In genomic region chr3:183518446-183519185, GRCh38 we compare ENCODE assay signal across 1 cellular context.
TF ChIP-seq lines count a peak whose summit lies in the region.

No MANE protein-coding gene starts in this region.

TF ChIP-seq in GM23338, 12 proteins besides CTCF, POLR2A, EP300 and RAD21 (continued from another document):
- TF ChIP-seq, protein P1, sequence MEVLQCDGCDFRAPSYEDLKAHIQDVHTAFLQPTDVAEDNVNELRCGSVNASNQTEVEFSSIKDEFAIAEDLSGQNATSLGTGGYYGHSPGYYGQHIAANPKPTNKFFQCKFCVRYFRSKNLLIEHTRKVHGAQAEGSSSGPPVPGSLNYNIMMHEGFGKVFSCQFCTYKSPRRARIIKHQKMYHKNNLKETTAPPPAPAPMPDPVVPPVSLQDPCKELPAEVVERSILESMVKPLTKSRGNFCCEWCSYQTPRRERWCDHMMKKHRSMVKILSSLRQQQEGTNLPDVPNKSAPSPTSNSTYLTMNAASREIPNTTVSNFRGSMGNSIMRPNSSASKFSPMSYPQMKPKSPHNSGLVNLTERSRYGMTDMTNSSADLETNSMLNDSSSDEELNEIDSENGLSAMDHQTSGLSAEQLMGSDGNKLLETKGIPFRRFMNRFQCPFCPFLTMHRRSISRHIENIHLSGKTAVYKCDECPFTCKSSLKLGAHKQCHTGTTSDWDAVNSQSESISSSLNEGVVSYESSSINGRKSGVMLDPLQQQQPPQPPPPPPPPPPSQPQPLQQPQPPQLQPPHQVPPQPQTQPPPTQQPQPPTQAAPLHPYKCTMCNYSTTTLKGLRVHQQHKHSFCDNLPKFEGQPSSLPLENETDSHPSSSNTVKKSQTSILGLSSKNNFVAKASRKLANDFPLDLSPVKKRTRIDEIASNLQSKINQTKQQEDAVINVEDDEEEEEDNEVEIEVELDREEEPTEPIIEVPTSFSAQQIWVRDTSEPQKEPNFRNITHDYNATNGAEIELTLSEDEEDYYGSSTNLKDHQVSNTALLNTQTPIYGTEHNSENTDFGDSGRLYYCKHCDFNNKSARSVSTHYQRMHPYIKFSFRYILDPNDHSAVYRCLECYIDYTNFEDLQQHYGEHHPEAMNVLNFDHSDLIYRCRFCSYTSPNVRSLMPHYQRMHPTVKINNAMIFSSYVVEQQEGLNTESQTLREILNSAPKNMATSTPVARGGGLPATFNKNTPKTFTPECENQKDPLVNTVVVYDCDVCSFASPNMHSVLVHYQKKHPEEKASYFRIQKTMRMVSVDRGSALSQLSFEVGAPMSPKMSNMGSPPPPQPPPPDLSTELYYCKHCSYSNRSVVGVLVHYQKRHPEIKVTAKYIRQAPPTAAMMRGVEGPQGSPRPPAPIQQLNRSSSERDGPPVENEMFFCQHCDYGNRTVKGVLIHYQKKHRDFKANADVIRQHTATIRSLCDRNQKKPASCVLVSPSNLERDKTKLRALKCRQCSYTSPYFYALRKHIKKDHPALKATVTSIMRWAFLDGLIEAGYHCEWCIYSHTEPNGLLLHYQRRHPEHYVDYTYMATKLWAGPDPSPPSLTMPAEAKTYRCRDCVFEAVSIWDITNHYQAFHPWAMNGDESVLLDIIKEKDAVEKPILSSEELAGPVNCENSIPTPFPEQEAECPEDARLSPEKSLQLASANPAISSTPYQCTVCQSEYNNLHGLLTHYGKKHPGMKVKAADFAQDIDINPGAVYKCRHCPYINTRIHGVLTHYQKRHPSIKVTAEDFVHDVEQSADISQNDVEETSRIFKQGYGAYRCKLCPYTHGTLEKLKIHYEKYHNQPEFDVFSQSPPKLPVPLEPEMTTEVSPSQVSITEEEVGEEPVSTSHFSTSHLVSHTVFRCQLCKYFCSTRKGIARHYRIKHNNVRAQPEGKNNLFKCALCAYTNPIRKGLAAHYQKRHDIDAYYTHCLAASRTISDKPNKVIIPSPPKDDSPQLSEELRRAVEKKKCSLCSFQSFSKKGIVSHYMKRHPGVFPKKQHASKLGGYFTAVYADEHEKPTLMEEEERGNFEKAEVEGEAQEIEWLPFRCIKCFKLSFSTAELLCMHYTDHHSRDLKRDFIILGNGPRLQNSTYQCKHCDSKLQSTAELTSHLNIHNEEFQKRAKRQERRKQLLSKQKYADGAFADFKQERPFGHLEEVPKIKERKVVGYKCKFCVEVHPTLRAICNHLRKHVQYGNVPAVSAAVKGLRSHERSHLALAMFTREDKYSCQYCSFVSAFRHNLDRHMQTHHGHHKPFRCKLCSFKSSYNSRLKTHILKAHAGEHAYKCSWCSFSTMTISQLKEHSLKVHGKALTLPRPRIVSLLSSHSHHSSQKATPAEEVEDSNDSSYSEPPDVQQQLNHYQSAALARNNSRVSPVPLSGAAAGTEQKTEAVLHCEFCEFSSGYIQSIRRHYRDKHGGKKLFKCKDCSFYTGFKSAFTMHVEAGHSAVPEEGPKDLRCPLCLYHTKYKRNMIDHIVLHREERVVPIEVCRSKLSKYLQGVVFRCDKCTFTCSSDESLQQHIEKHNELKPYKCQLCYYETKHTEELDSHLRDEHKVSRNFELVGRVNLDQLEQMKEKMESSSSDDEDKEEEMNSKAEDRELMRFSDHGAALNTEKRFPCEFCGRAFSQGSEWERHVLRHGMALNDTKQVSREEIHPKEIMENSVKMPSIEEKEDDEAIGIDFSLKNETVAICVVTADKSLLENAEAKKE (CRISPR knock-in tag; IDR thresholded peaks at IDR 0.05), result no peak
- no peak for TF ChIP-seq ETS1 (IDR thresholded peaks at IDR 0.05)
- TF ChIP-seq JUNB (IDR thresholded peaks at IDR 0.05; ENCODE audit: unreplicated experiment), result no peak
- TF ChIP-seq CREB1 (CRISPR knock-in tag; IDR thresholded peaks at IDR 0.05; ENCODE audit: low read depth), result no peak
- TF ChIP-seq ZNF114 (CRISPR knock-in tag; IDR thresholded peaks at IDR 0.05), result no peak
